In the genomic region with DNA sequence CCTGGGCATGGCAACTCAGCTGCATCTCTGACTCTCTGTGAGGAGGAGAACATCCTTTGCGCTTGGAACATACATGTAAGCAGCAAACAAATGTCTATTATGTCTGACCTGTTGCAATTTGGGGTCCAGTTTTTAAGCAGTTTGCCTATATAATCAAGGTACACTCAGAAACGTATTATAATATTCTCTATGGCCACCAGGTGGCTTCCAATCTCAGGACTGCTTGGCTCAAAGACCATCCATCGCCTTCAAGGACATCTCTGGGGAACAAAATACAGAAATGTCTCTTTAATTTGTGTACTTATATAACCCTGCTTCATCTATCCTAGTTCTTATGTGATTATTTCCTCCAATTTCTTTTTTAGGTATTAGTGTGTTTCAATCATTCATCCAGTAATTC, we compare ENCODE assay signal across 9 cellular contexts.
DNase-seq lines count a peak whose midpoint lies in the region; ATAC-seq and TF ChIP-seq lines count a peak whose summit lies in the region.
"Had no signal": no experiment of that assay in that cellular context is flagged by ENCODE, and none has a peak within 500 bp of the region (broad histone marks: within the 10 kb centered on the region; RNA-seq: fewer than 3 reads in every experiment).

No MANE protein-coding gene starts in this region.

- intact Hi-C loops in ascending aorta (cut with DNase I): no loop called here

- no peaks in the 10 kb centered on the region for H3K9me2 ChIP-seq in OCI-LY1 (ENCODE audit: low read depth, low read length)

- H3K79me2 ChIP-seq in OCI-LY1 (ENCODE audit: insufficient read depth, low read length): no peaks in the 10 kb centered on the region

- H2AFZ ChIP-seq in OCI-LY1 (ENCODE audit: low read length): no peak overlapping the region

- H3K27ac ChIP-seq in OCI-LY1 (ENCODE audit: low read depth, low read length, poor library complexity, severe bottlenecking) (no peak overlapping the region), ascending aorta (no peak overlapping the region)

- H3K27me3 ChIP-seq in OCI-LY1 (ENCODE audit: insufficient read depth, low read length): no peaks in the 10 kb centered on the region
- H3K27me3 ChIP-seq in ascending aorta: no peaks in the 10 kb centered on the region

- H3F3A ChIP-seq in OCI-LY1 (ENCODE audit: insufficient read depth, low read length): no peaks in the 10 kb centered on the region

- no peaks in the 10 kb centered on the region for H4K20me1 ChIP-seq in OCI-LY1 (ENCODE audit: insufficient read depth, low read length)

- no peak overlapping the region for H3K4me2 ChIP-seq in OCI-LY1 (ENCODE audit: low read length)

- ATAC-seq in GM18517 (IDR thresholded peaks at IDR 0.05; ENCODE audit: unreplicated experiment) (peak; percentile 62), HG02840 (IDR thresholded peaks at IDR 0.05; ENCODE audit: low FRiP score, unreplicated experiment) (peak; percentile 70), HG03045 (IDR thresholded peaks at IDR 0.05; ENCODE audit: unreplicated experiment) (no peak)
- ATAC-seq: mucosa of descending colon had no signal

- H3K9me3 ChIP-seq in OCI-LY1 (ENCODE audit: low read length) (no peaks in the 10 kb centered on the region), ascending aorta (no peaks in the 10 kb centered on the region)
- H3K9me3 ChIP-seq: mucosa of descending colon had no signal

- TF ChIP-seq CTCF in OCI-LY1 (IDR thresholded peaks at IDR 0.05; ENCODE audit: low read length) (peak; percentile 59), ascending aorta (IDR thresholded peaks at IDR 0.05) (no peak)

- no peak overlapping the region for H3K9ac ChIP-seq in OCI-LY1 (ENCODE audit: low read length)

- H3K36me3 ChIP-seq in OCI-LY1 (ENCODE audit: insufficient read depth, low read length) (no peaks in the 10 kb centered on the region), ascending aorta (no peaks in the 10 kb centered on the region)

- H3K4me3 ChIP-seq in OCI-LY1 (ENCODE audit: low read depth, low read length, poor library complexity, severe bottlenecking) (no peak overlapping the region), ascending aorta (no peak overlapping the region)
- H3K4me3 ChIP-seq: mucosa of descending colon had no signal

- H3K4me1 ChIP-seq in OCI-LY1 (ENCODE audit: insufficient read depth, low read length, severe bottlenecking) (no peaks in the 10 kb centered on the region), ascending aorta (no peaks in the 10 kb centered on the region)

- DNase-seq in kidney glomerular epithelial cell (lab: John Stamatoyannopoulos, UW) (peak; percentile 23), ascending aorta (ENCODE audit: low spot score in 2 of 2) (no peak), NCI-H1436 (lab: John Stamatoyannopoulos, UW) (no peak), anterior cingulate cortex (lab: John Stamatoyannopoulos, UW) (no peak)
